ENCODE assay signal across 1 cellular context in genomic region chr15:75644376-75644775, GRCh38.
TF ChIP-seq lines count a peak whose summit lies in the region.

No MANE protein-coding gene starts in this region.

TF ChIP-seq in HEK293, 187 proteins besides CTCF, POLR2A, EP300 and RAD21:
- TF ChIP-seq ZXDB (tag by site-specific recombination; IDR thresholded peaks at IDR 0.05), result no peak
- 0 out of 2 replicates have a peak, but pooled peaks have one; percentile 43 for TF ChIP-seq ZIC2 (tag by site-specific recombination; IDR thresholded peaks at IDR 0.05)
